In the genomic region with DNA sequence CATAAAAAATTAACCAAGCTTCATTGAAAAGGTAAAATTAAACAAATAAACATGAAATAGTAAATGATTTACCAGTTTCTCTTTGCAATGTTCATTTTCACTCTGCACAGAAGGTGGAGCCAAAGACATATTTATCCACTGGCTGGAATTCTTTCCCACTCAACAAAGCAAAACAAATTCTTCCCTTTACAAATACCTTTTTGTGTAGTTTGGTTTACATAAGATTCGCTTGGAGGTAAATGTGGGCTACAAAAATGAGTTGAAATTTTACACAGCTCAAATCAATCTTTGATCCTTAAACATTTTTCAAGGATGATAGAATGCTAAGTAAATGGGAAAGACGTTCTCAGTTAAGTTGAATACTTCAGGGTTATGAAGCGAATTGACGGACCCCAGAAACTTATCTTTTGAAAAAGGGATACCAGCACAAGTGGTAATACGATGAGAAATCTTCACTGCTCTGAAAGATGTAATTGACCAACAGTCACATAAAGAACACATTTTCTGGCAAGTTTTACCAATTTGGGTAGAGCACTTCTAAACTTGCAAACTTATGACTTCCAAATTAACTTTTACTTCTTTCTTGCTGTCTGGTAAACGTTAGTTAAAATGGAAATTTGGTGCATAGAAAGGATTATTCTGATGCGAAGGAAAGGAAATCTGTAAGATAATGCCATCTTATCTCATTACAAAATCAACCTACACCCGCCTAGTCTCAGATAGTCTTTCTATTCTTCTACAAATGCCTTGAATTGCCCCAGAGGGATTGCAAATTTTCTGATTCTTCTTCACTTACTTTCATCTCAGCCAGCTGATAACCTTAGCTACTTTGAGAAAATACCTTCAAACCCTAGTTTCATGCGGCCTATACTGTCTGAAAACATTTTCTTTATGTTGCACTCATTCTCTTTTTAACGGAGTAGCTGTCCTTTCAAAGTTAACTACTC, we compare ENCODE assay signal across 8 cellular contexts. TPM values are rescaled to one million over a fixed set of nuclear protein-coding genes. Genes with fewer than 3 reads are reported as not detected.
DNase-seq lines count a peak whose midpoint lies in the region; ATAC-seq lines count a peak whose summit lies in the region.

No MANE protein-coding gene starts in this region.

- no peak for ATAC-seq in natural killer cell treated with Interleukin-12 subunit alpha and Interleukin-12 subunit beta and Interleukin-15 and Interleukin-18, amount 100 ng/mL, for 72 hours
- no peak for ATAC-seq in HG03108 (IDR thresholded peaks at IDR 0.05; ENCODE audit: unreplicated experiment)

- H3K36me3 Mint-ChIP-seq in natural killer cell treated with Interleukin-12 subunit alpha and Interleukin-12 subunit beta and Interleukin-15 and Interleukin-18, amount 100 ng/mL, for 72 hours: no peaks in the 10 kb centered on the region
- H3K36me3 Mint-ChIP-seq in activated CD4-positive, alpha-beta T cell treated with anti-CD3 and anti-CD28 coated beads, Interleukin-2, amount 10 ng/mL, durations not matched to agents 7 days and 5 days (ENCODE audit: low read depth): no peaks in the 10 kb centered on the region

- DNase-seq in ELR (ENCODE audit: low read depth) (peak; percentile 58), NCI-H1105 treated with DMSO at 0.1 percent for 48 hours (lab: John Stamatoyannopoulos, UW) (peak; percentile 56), dedifferentiated amniotic fluid mesenchymal stem cell (ENCODE audit: extremely low spot score) (peak; percentile 72), myocyte (ENCODE audit: low read depth) (peak; percentile 68)
- DNase-seq in natural killer cell treated with Interleukin-12 subunit alpha and Interleukin-12 subunit beta and Interleukin-15 and Interleukin-18, amount 100 ng/mL, for 72 hours (ENCODE audit: low spot score): no peak
- no peak for DNase-seq in activated CD4-positive, alpha-beta T cell treated with anti-CD3 and anti-CD28 coated beads, Interleukin-2, amount 10 ng/mL, durations not matched to agents 7 days and 5 days
- DNase-seq in activated CD8-positive, alpha-beta memory T cell treated with anti-CD3 and anti-CD28 coated beads, Interleukin-2, amount 50 U/mL, for 4 hours: no peak

- H3K27me3 Mint-ChIP-seq in natural killer cell treated with Interleukin-12 subunit alpha and Interleukin-12 subunit beta and Interleukin-15 and Interleukin-18, amount 100 ng/mL, for 72 hours: peaks cover 7 to 8% of the 10 kb centered on the region in 2 donors
- peaks cover 5% of the 10 kb centered on the region for H3K27me3 Mint-ChIP-seq in activated CD4-positive, alpha-beta T cell treated with anti-CD3 and anti-CD28 coated beads, Interleukin-2, amount 10 ng/mL, durations not matched to agents 7 days and 5 days

- no peak overlapping the region for H3K4me3 Mint-ChIP-seq in natural killer cell treated with Interleukin-12 subunit alpha and Interleukin-12 subunit beta and Interleukin-15 and Interleukin-18, amount 100 ng/mL, for 72 hours
- no peak overlapping the region for H3K4me3 Mint-ChIP-seq in activated CD4-positive, alpha-beta T cell treated with anti-CD3 and anti-CD28 coated beads, Interleukin-2, amount 10 ng/mL, durations not matched to agents 7 days and 5 days

- CTCF ChIA-PET in activated CD4-positive, alpha-beta T cell treated with anti-CD3 and anti-CD28 coated beads, Interleukin-2, amount 10 ng/mL, durations not matched to agents 7 days and 5 days (lab: Charles Lee): no interaction called here

- H3K4me1 Mint-ChIP-seq in natural killer cell treated with Interleukin-12 subunit alpha and Interleukin-12 subunit beta and Interleukin-15 and Interleukin-18, amount 100 ng/mL, for 72 hours (ENCODE audit: low read depth in 2 of 2): no peaks in the 10 kb centered on the region
- H3K4me1 Mint-ChIP-seq in activated CD4-positive, alpha-beta T cell treated with anti-CD3 and anti-CD28 coated beads, Interleukin-2, amount 10 ng/mL, durations not matched to agents 7 days and 5 days: no peaks in the 10 kb centered on the region

- POLR2A ChIA-PET in activated CD4-positive, alpha-beta T cell treated with anti-CD3 and anti-CD28 coated beads, Interleukin-2, amount 10 ng/mL, durations not matched to agents 7 days and 5 days (lab: Charles Lee): no interaction called here

- no peaks in the 10 kb centered on the region for H3K9me3 Mint-ChIP-seq in natural killer cell treated with Interleukin-12 subunit alpha and Interleukin-12 subunit beta and Interleukin-15 and Interleukin-18, amount 100 ng/mL, for 72 hours
- no peaks in the 10 kb centered on the region for H3K9me3 Mint-ChIP-seq in activated CD4-positive, alpha-beta T cell treated with anti-CD3 and anti-CD28 coated beads, Interleukin-2, amount 10 ng/mL, durations not matched to agents 7 days and 5 days

- H3K27ac Mint-ChIP-seq in natural killer cell treated with Interleukin-12 subunit alpha and Interleukin-12 subunit beta and Interleukin-15 and Interleukin-18, amount 100 ng/mL, for 72 hours: no peak overlapping the region
- H3K27ac Mint-ChIP-seq in activated CD4-positive, alpha-beta T cell treated with anti-CD3 and anti-CD28 coated beads, Interleukin-2, amount 10 ng/mL, durations not matched to agents 7 days and 5 days: no peak overlapping the region

RNA-seq across cellular contexts. Expression of a gene that starts 4.7 kb away (rescaled TPM):
- 3.3 and 4.0 TPM in 2 replicates for total RNA-seq in myocyte
- 8.6 TPM for polyA plus RNA-seq in myocyte (2012)
- not detected for total RNA-seq in natural killer cell treated with Interleukin-12 subunit alpha and Interleukin-12 subunit beta and Interleukin-15 and Interleukin-18, amount 100 ng/mL, for 72 hours
- total RNA-seq in activated CD4-positive, alpha-beta T cell treated with anti-CD3 and anti-CD28 coated beads, Interleukin-2, amount 10 ng/mL, durations not matched to agents 7 days and 5 days: not detected

Comparison
In these comparisons a context has a peak if more than half of its experiments do, and no peak if none do; other contexts are left out.
1. DNase-seq: peak in ELR (single experiment), NCI-H1105 treated with DMSO at 0.1 percent for 48 hours (single experiment), dedifferentiated amniotic fluid mesenchymal stem cell (single experiment) and myocyte (single experiment); none in natural killer cell treated with Interleukin-12 subunit alpha and Interleukin-12 subunit beta and Interleukin-15 and Interleukin-18, amount 100 ng/mL, for 72 hours (single experiment), activated CD4-positive, alpha-beta T cell treated with anti-CD3 and anti-CD28 coated beads, Interleukin-2, amount 10 ng/mL, durations not matched to agents 7 days and 5 days (single experiment) and activated CD8-positive, alpha-beta memory T cell treated with anti-CD3 and anti-CD28 coated beads, Interleukin-2, amount 50 U/mL, for 4 hours (single experiment).